Comparison of ENCODE assay signal across 18 cellular contexts in genomic region chr7:96989241-96989858, GRCh38. TPM values are rescaled to one million over a fixed set of nuclear protein-coding genes. Genes with fewer than 3 reads are reported as not detected.
"Had no signal": no experiment of that assay in that cellular context is flagged by ENCODE, and none has a peak within 500 bp of the region (broad histone marks: within the 10 kb centered on the region; RNA-seq: fewer than 3 reads in every experiment).

No MANE protein-coding gene starts in this region.

- H3K4me1 ChIP-seq: adrenal gland, thyroid gland, uterus had no signal

- H3K4me3 Mint-ChIP-seq: activated CD4-positive, alpha-beta T cell treated with anti-CD3 and anti-CD28 coated beads for 36 hours; natural killer cell; stimulated activated naive B cell treated with anti-CD40 and anti-IgM and Interleukin-4, amounts not matched to agents 10 μg/mL and 1 μg/mL and 100 μg/mL, for 72 hours; T-helper 2 cell treated with Interferon-gamma antibody and Interleukin-4, amounts not matched to agents 5 μg/mL and 100 μg/mL, for 36 hours had no signal

- H3K9me3 ChIP-seq: adrenal gland, thyroid gland, uterus had no signal

- H3K27ac Mint-ChIP-seq: activated CD4-positive, alpha-beta T cell treated with anti-CD3 and anti-CD28 coated beads for 36 hours; natural killer cell; stimulated activated naive B cell treated with anti-CD40 and anti-IgM and Interleukin-4, amounts not matched to agents 10 μg/mL and 1 μg/mL and 100 μg/mL, for 72 hours; T-helper 2 cell treated with Interferon-gamma antibody and Interleukin-4, amounts not matched to agents 5 μg/mL and 100 μg/mL, for 36 hours had no signal

- H3K4me2 ChIP-seq: hepatocyte had no signal

- DNase-seq: activated CD4-positive, alpha-beta T cell treated with anti-CD3 and anti-CD28 coated beads for 36 hours; activated CD4-positive, alpha-beta T cell treated with anti-CD3 and anti-CD28 coated beads, Interleukin-2, amount 50 U/mL, for 48 hours; activated gamma-delta T cell; adrenal gland; cerebellar nuclear complex; cortex of kidney; effector CD8-positive, alpha-beta T cell; foreskin fibroblast; natural killer cell; nucleus accumbens; spleen; stimulated activated naive B cell treated with anti-CD40 and anti-IgM and Interleukin-4, amounts not matched to agents 10 μg/mL and 1 μg/mL and 100 μg/mL, for 72 hours; thyroid gland; uterus had no signal

- H3K9me3 Mint-ChIP-seq: T-helper 2 cell treated with Interferon-gamma antibody and Interleukin-4, amounts not matched to agents 5 μg/mL and 100 μg/mL, for 36 hours had no signal

- ATAC-seq: activated CD4-positive, alpha-beta T cell treated with anti-CD3 and anti-CD28 coated beads for 36 hours; activated naive CD4-positive, alpha-beta T cell treated with anti-CD3 and anti-CD28 coated beads, Interleukin-2, amount 50 U/mL, for 72 hours; natural killer cell; stimulated activated naive B cell treated with anti-CD40 and anti-IgM and Interleukin-4, amounts not matched to agents 10 μg/mL and 1 μg/mL and 100 μg/mL, for 72 hours had no signal

- H3K27ac ChIP-seq: adrenal gland, hepatocyte, spleen, thyroid gland, uterus had no signal

- H3K4me3 ChIP-seq: adrenal gland, hepatocyte, spleen, thyroid gland, uterus had no signal

- H3K36me3 ChIP-seq: adrenal gland, spleen, thyroid gland, uterus had no signal

- H3K79me2 ChIP-seq: hepatocyte had no signal

RNA-seq across cellular contexts. Expression of gene DLX6, which starts 16.0 kb away (rescaled TPM):
- total RNA-seq: activated CD4-positive, alpha-beta T cell treated with anti-CD3 and anti-CD28 coated beads for 36 hours; activated naive CD4-positive, alpha-beta T cell treated with anti-CD3 and anti-CD28 coated beads, Interleukin-2, amount 50 U/mL, for 72 hours; bronchial epithelial cell; natural killer cell; spleen had no signal
- polyA plus RNA-seq: adrenal gland, spleen had no signal

RNA-seq across cellular contexts. Expression of gene DLX5, which starts 35.3 kb away (rescaled TPM):
- total RNA-seq: activated CD4-positive, alpha-beta T cell treated with anti-CD3 and anti-CD28 coated beads for 36 hours; activated naive CD4-positive, alpha-beta T cell treated with anti-CD3 and anti-CD28 coated beads, Interleukin-2, amount 50 U/mL, for 72 hours; bronchial epithelial cell; natural killer cell had no signal
